1 cellular context compared by ENCODE assay signal in the genomic region with DNA sequence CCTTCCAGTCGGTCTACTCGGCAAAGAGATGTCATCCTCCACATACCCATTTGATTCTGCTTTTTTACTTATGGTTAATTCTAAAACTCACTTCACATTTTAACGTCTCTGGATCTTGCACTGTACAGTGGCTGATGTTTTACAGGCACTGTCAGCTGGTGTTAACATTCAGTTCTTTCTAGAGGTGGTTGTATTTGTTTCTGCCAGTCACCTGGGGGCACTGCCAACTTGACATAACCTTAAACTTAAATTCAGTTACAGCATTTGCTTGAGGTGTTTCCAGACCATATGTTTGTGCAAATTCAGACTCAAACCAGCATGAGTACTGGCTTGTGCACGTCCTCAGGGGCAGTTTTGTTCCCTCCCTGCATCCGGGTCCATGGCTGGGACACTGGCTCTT.
TF ChIP-seq lines count a peak whose summit lies in the region.

No MANE protein-coding gene starts in this region.

TF ChIP-seq in GM12878, 131 proteins besides CTCF, POLR2A, EP300 and RAD21:
- TF ChIP-seq, protein P1, sequence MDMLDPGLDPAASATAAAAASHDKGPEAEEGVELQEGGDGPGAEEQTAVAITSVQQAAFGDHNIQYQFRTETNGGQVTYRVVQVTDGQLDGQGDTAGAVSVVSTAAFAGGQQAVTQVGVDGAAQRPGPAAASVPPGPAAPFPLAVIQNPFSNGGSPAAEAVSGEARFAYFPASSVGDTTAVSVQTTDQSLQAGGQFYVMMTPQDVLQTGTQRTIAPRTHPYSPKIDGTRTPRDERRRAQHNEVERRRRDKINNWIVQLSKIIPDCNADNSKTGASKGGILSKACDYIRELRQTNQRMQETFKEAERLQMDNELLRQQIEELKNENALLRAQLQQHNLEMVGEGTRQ (IDR thresholded peaks at IDR 0.05; ENCODE audit: borderline replicate concordance, low read depth, low read length) = no peak
- TF ChIP-seq SMC3 (IDR thresholded peaks at IDR 0.05; ENCODE audit: borderline replicate concordance, low read length) (peak; percentile 33; the same call in 1 of the 2 replicates), RCOR1 (conservative IDR thresholded peaks at IDR 0.05; ENCODE audit: low read depth, low read length) (no peak)
